13 cellular contexts compared by ENCODE assay signal in genomic region chr4:102036619-102037376, GRCh38.
A peak's percentile ranks its signal among the peaks of the same experiment; 100 is the strongest.
DNase-seq lines count a peak whose midpoint lies in the region; ATAC-seq and TF ChIP-seq lines count a peak whose summit lies in the region.
"Had no signal": no experiment of that assay in that cellular context is flagged by ENCODE, and none has a peak within 500 bp of the region (broad histone marks: within the 10 kb centered on the region; RNA-seq: fewer than 3 reads in every experiment).

No MANE protein-coding gene starts in this region.

- DNase-seq in G401 (ENCODE audit: low spot score), result peak; percentile 97
- DNase-seq in NCI-H2029 treated with DMSO at 0.1 percent for 48 hours (lab: John Stamatoyannopoulos, UW), result peak; percentile 29
- DNase-seq in body of pancreas, result peak in 1 of 4 donors; percentile 9
- no peak for DNase-seq in cortex of kidney (lab: John Stamatoyannopoulos, UW)
- DNase-seq in neuronal stem cell (ENCODE audit: low spot score), result no peak
- DNase-seq in colonic mucosa, result no peak
- DNase-seq: activated CD4-positive, alpha-beta memory T cell treated with anti-CD3 and anti-CD28 coated beads, Interleukin-2, amount 10 ng/mL, durations not matched to agents 7 days and 5 days; left ventricle myocardium inferior; MM.1S; upper lobe of right lung had no signal

- no peak overlapping the region for H2BK120ac ChIP-seq in neuronal stem cell (ENCODE audit: low read depth, low read length)

- TF ChIP-seq CTCF in body of pancreas (IDR thresholded peaks at IDR 0.05) (no peak), neural cell (IDR thresholded peaks at IDR 0.05; ENCODE audit: poor library complexity, severe bottlenecking) (no peak), colonic mucosa (IDR thresholded peaks at IDR 0.05) (no peak)

- H3K36me3 ChIP-seq in body of pancreas (replicated peaks in 1 of 2; ENCODE audit: insufficient read depth in 1 of 2, low read depth in 2 of 2) (no peaks in the 10 kb centered on the region), neural cell (ENCODE audit: insufficient read depth, low read length) (no peaks in the 10 kb centered on the region), neuronal stem cell (replicated peaks in 1 of 2; ENCODE audit: control insufficient read depth in 2 of 2, insufficient read depth in 2 of 2, low read length in 2 of 2) (no peaks in the 10 kb centered on the region), colonic mucosa (no peaks in the 10 kb centered on the region)
- H3K36me3 ChIP-seq: left ventricle myocardium inferior, upper lobe of right lung had no signal

- H3K9me2 ChIP-seq in neural cell (ENCODE audit: insufficient read depth, low read length), result no peaks in the 10 kb centered on the region

- H2AFZ ChIP-seq in neural cell (ENCODE audit: low read depth, low read length) (no peak overlapping the region), neuronal stem cell (ENCODE audit: low read length) (no peak overlapping the region)

- H2BK12ac ChIP-seq in neuronal stem cell (ENCODE audit: low read length), result no peak overlapping the region

- H3K4ac ChIP-seq in neuronal stem cell (ENCODE audit: low read length), result no peak overlapping the region

- no peaks in the 10 kb centered on the region for H3K27me3 ChIP-seq in body of pancreas
- H3K27me3 ChIP-seq in neural cell (ENCODE audit: insufficient read depth, low read depth, low read length), result no peaks in the 10 kb centered on the region
- no peaks in the 10 kb centered on the region for H3K27me3 ChIP-seq in neuronal stem cell (ENCODE audit: control insufficient read depth in 3 of 3, insufficient read depth in 3 of 3, low read depth in 1 of 3, low read length in 3 of 3)
- no peaks in the 10 kb centered on the region for H3K27me3 ChIP-seq in colonic mucosa
- H3K27me3 ChIP-seq: upper lobe of right lung had no signal

- H3K4me2 ChIP-seq in neural cell (ENCODE audit: low read length), result no peak overlapping the region
- H3K4me2 ChIP-seq in neuronal stem cell (ENCODE audit: insufficient read depth, low read length, poor library complexity, severe bottlenecking), result no peak overlapping the region

- no peak for TF ChIP-seq RAD21 in neural cell (conservative IDR thresholded peaks at IDR 0.05)

- H3K4me3 ChIP-seq in body of pancreas (no peak overlapping the region), neural cell (ENCODE audit: low read length) (peak overlapping the region; percentile 15), neuronal stem cell (ENCODE audit: low read length in 2 of 2) (no peak overlapping the region), colonic mucosa (no peak overlapping the region)
- H3K4me3 ChIP-seq: left ventricle myocardium inferior, upper lobe of right lung had no signal

- no peak overlapping the region for H2BK15ac ChIP-seq in neuronal stem cell (ENCODE audit: low read length)

- H4K20me1 ChIP-seq in neural cell (ENCODE audit: insufficient read depth), result no peaks in the 10 kb centered on the region

- no peak overlapping the region for H4K8ac ChIP-seq in neuronal stem cell (ENCODE audit: low read depth, low read length)

- ATAC-seq in body of pancreas, result peak; percentile 53
- no peak for ATAC-seq in HG03039 (IDR thresholded peaks at IDR 0.05; ENCODE audit: unreplicated experiment)

- intact Hi-C loops in body of pancreas (cut with DNase I) (no loop called here), colonic mucosa (cut with DNase I) (no loop called here)

- no peak overlapping the region for H2AK5ac ChIP-seq in neuronal stem cell (ENCODE audit: low read depth, low read length)

- H3K23ac ChIP-seq in neuronal stem cell (ENCODE audit: low read depth, low read length, poor library complexity), result no peak overlapping the region

- in situ Hi-C loops in G401 (cut with HindIII; ENCODE audit: low sequenced_read_pairs), result no loop called here

- H3K4me1 ChIP-seq in body of pancreas (no peaks in the 10 kb centered on the region), neuronal stem cell (ENCODE audit: control insufficient read depth in 2 of 2, insufficient read depth in 1 of 2, low read depth in 1 of 2, low read length in 2 of 2) (no peaks in the 10 kb centered on the region), colonic mucosa (no peaks in the 10 kb centered on the region)
- H3K4me1 ChIP-seq: left ventricle myocardium inferior, upper lobe of right lung had no signal

- no peaks in the 10 kb centered on the region for H3F3A ChIP-seq in neural cell (ENCODE audit: insufficient read depth, low read length, poor library complexity, severe bottlenecking)

- H3K18ac ChIP-seq in neuronal stem cell (ENCODE audit: low read length), result no peak overlapping the region

- no peak overlapping the region for H3K27ac ChIP-seq in body of pancreas
- H3K27ac ChIP-seq in neural cell (ENCODE audit: low read length), result peak overlapping the region; percentile 46
- H3K27ac ChIP-seq in neuronal stem cell (replicated peaks; ENCODE audit: low read length), result no peak overlapping the region
- H3K27ac ChIP-seq in colonic mucosa, result no peak overlapping the region
- H3K27ac ChIP-seq: epithelial cell of prostate, left ventricle myocardium inferior, upper lobe of right lung had no signal

- H3K79me2 ChIP-seq in neural cell (replicated peaks; ENCODE audit: insufficient read depth, low read length), result no peaks in the 10 kb centered on the region

- no peak overlapping the region for H4K91ac ChIP-seq in neuronal stem cell (ENCODE audit: low read depth, low read length, poor library complexity)

- no peak overlapping the region for H2BK5ac ChIP-seq in neuronal stem cell (ENCODE audit: low read length)

- H3K14ac ChIP-seq in neuronal stem cell (ENCODE audit: low read length), result no peak overlapping the region

- TF ChIP-seq POLR2A in body of pancreas (IDR thresholded peaks at IDR 0.05), result no peak

- H3K79me1 ChIP-seq in neuronal stem cell (ENCODE audit: low read depth, low read length), result no peaks in the 10 kb centered on the region

- H3K9me3 ChIP-seq in body of pancreas (no peaks in the 10 kb centered on the region), neural cell (ENCODE audit: low read length) (no peaks in the 10 kb centered on the region), neuronal stem cell (replicated peaks in 1 of 2; ENCODE audit: control insufficient read depth in 2 of 2, insufficient read depth in 1 of 2, low read depth in 1 of 2, low read length in 2 of 2) (no peaks in the 10 kb centered on the region), colonic mucosa (no peaks in the 10 kb centered on the region)
- H3K9me3 ChIP-seq: left ventricle myocardium inferior, upper lobe of right lung had no signal

- 46 to 52% methylated on average over 5 of the region's 5 CpGs for WGBS in body of pancreas, 2 donors
- no CpG with 5 or more reads among the region's 5 CpGs for WGBS in neuronal stem cell (ENCODE audit: extremely low coverage in 2 of 2, insufficient read length in 2 of 2, insufficient replicate concordance in 1 of 2), 2 donors

- no peak overlapping the region for H3K9ac ChIP-seq in neural cell (ENCODE audit: low read length)
- H3K9ac ChIP-seq in neuronal stem cell (ENCODE audit: low read depth, low read length, poor library complexity), result no peak overlapping the region
- H3K9ac ChIP-seq in colonic mucosa (ENCODE audit: low read depth in 2 of 2, low read length in 2 of 2), result no peak overlapping the region

- TF ChIP-seq EP300 in neural cell (conservative IDR thresholded peaks at IDR 0.05; ENCODE audit: poor library complexity, severe bottlenecking), result peak; percentile 91

TF ChIP-seq in neural cell, 6 proteins besides CTCF, POLR2A, EP300 and RAD21:
- peak; percentile 82 for TF ChIP-seq REST (IDR thresholded peaks at IDR 0.05; ENCODE audit: borderline replicate concordance)
- no peak for TF ChIP-seq EZH2 (IDR thresholded peaks at IDR 0.05; ENCODE audit: borderline replicate concordance, insufficient read depth, low read length, poor library complexity, severe bottlenecking)
- TF ChIP-seq POLR2AphosphoS5 (IDR thresholded peaks at IDR 0.05), result no peak
- no peak for TF ChIP-seq TAF1 (IDR thresholded peaks at IDR 0.05; ENCODE audit: low read depth)
- TF ChIP-seq MXI1 (conservative IDR thresholded peaks at IDR 0.05; ENCODE audit: poor library complexity, severe bottlenecking), result no peak
- TF ChIP-seq SMC3 (conservative IDR thresholded peaks at IDR 0.05; ENCODE audit: poor library complexity), result no peak

Comparison
In these comparisons a context has a peak if more than half of its experiments do, and no peak if none do; other contexts are left out.
1. DNase-seq: peak in G401 (single experiment) and NCI-H2029 treated with DMSO at 0.1 percent for 48 hours (single experiment); none in cortex of kidney (single experiment), neuronal stem cell (single experiment) and colonic mucosa (single experiment).